In genomic region chr22:44860311-44860710, GRCh38 we compare ENCODE assay signal across 27 cellular contexts.
"Had no signal": no experiment of that assay in that cellular context is flagged by ENCODE, and none has a peak within 500 bp of the region (broad histone marks: within the 10 kb centered on the region; RNA-seq: fewer than 3 reads in every experiment).

No MANE protein-coding gene starts in this region.

- H3K36me3 ChIP-seq: adrenal gland, gastrocnemius medialis, right lobe of liver, transverse colon had no signal

- H3K4me1 Mint-ChIP-seq: activated B cell treated with CpG ODN at 0.5 μM for 24 hours; activated naive CD8-positive, alpha-beta T cell treated with anti-CD3 and anti-CD28 coated beads for 36 hours; T-helper 17 cell had no signal

- H3K4me1 ChIP-seq: adrenal gland, body of pancreas, gastrocnemius medialis, right lobe of liver, testis, transverse colon had no signal

- H3K27me3 ChIP-seq: adrenal gland, body of pancreas, gastrocnemius medialis, hepatocyte, right lobe of liver, testis, transverse colon had no signal

- H3K27ac Mint-ChIP-seq: activated B cell treated with CpG ODN at 0.5 μM for 24 hours; activated naive CD8-positive, alpha-beta T cell treated with anti-CD3 and anti-CD28 coated beads for 36 hours; naive thymus-derived CD8-positive, alpha-beta T cell; T-helper 17 cell had no signal

- H3K27ac ChIP-seq: body of pancreas, epithelial cell of prostate, gastrocnemius medialis, hepatocyte, right lobe of liver, skin epidermis, testis, transverse colon had no signal

- ATAC-seq: body of pancreas; gastrocnemius medialis; left cardiac atrium; left ventricle myocardium superior; naive thymus-derived CD8-positive, alpha-beta T cell; stimulated activated naive CD8-positive, alpha-beta T cell treated with anti-CD3 and anti-CD28 coated beads, Interleukin-15, Interleukin-2, amounts not matched to agents 100 U/mL and 50 U/mL, for 24 hours; T-helper 17 cell had no signal

- H3K36me3 Mint-ChIP-seq: activated naive CD8-positive, alpha-beta T cell treated with anti-CD3 and anti-CD28 coated beads for 36 hours; naive thymus-derived CD8-positive, alpha-beta T cell had no signal

- H3K9me3 ChIP-seq: adrenal gland, body of pancreas, gastrocnemius medialis, right lobe of liver, testis, transverse colon had no signal

- DNase-seq: activated B cell treated with CpG ODN at 0.5 μM for 24 hours; activated CD4-positive, alpha-beta T cell treated with anti-CD3 and anti-CD28 coated beads for 4 hours; activated CD4-positive, alpha-beta T cell treated with anti-CD3 and anti-CD28 coated beads, Interleukin-2, amount 50 U/mL, for 48 hours; activated CD8-positive, alpha-beta memory T cell treated with anti-CD3 and anti-CD28 coated beads for 24 hours; activated effector memory CD4-positive, alpha-beta T cell treated with Interleukin-2 at 50 U/mL for 16 hours; activated naive CD4-positive, alpha-beta T cell treated with Interleukin-2 at 50 U/mL for 16 hours; activated naive CD8-positive, alpha-beta T cell treated with anti-CD3 and anti-CD28 coated beads for 36 hours; adrenal gland; aorta; body of pancreas; effector CD8-positive, alpha-beta T cell; gastrocnemius medialis; islet precursor cell; left cardiac atrium; naive thymus-derived CD8-positive, alpha-beta T cell; stimulated activated CD4-positive, alpha-beta T cell treated with anti-CD3 and anti-CD28 coated beads, Interleukin-12 subunit alpha, Interleukin-12 subunit beta, amount 100 ng/mL, for 4 hours; stimulated activated CD4-positive, alpha-beta T cell treated with anti-CD3 and anti-CD28 coated beads, Interleukin-4, amount 100 ng/mL, for 1 hour; stimulated activated naive CD8-positive, alpha-beta T cell treated with anti-CD3 and anti-CD28 coated beads, Interleukin-15, Interleukin-2, amounts not matched to agents 100 U/mL and 50 U/mL, for 24 hours; T-helper 17 cell; T1000; testis; transverse colon had no signal

- H3K4me3 ChIP-seq: adrenal gland, body of pancreas, gastrocnemius medialis, hepatocyte, right lobe of liver, skin epidermis, testis, transverse colon had no signal

- H3K4me3 Mint-ChIP-seq: activated B cell treated with CpG ODN at 0.5 μM for 24 hours; activated naive CD8-positive, alpha-beta T cell treated with anti-CD3 and anti-CD28 coated beads for 36 hours; naive thymus-derived CD8-positive, alpha-beta T cell; T-helper 17 cell had no signal

- H3K9me3 Mint-ChIP-seq: activated B cell treated with CpG ODN at 0.5 μM for 24 hours; activated naive CD8-positive, alpha-beta T cell treated with anti-CD3 and anti-CD28 coated beads for 36 hours; naive thymus-derived CD8-positive, alpha-beta T cell had no signal

- H3K27me3 Mint-ChIP-seq: activated naive CD8-positive, alpha-beta T cell treated with anti-CD3 and anti-CD28 coated beads for 36 hours had no signal
